Comparison of ENCODE assay signal across 14 cellular contexts in the genomic region with DNA sequence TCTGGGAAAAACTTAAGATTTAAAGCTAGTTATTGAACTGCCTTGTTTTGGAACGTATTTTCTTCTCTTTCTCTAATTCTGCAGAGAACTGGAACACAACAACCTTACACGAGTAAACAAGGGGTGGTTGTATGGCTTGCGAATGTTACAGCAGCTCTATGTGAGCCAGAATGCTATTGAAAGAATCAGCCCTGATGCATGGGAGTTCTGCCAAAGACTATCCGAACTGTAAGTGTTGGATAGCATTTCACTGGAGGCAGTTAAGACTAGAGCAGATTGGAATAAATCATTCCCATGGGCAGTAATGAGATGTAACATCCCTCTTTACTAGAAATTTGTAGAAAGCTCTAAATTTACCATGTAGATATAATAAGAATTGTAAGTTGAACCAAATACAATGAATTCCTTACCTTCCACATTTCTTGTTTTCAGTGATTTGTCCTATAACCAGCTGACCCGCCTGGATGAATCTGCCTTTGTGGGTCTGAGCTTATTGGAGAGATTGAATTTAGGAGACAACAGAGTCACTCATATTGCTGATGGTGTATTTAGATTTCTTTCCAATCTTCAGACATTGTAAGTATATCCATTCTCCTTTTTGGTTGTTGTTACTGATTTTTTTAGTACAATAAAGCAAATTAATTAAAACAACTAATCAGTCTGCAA.
"Had no signal": no experiment of that assay in that cellular context is flagged by ENCODE, and none has a peak within 500 bp of the region (broad histone marks: within the 10 kb centered on the region; RNA-seq: fewer than 3 reads in every experiment).

No MANE protein-coding gene starts in this region.

- H3K9ac ChIP-seq: parathyroid adenoma had no signal

- H3K4me1 ChIP-seq: parathyroid adenoma had no signal

- H3K27me3 ChIP-seq: right lobe of liver had no signal

- H3K4me3 ChIP-seq: right lobe of liver had no signal

- H3K9me3 ChIP-seq: right lobe of liver had no signal

- H3K4me3 Mint-ChIP-seq: activated CD4-positive, alpha-beta T cell treated with anti-CD3 and anti-CD28 coated beads for 36 hours; activated naive CD4-positive, alpha-beta T cell treated with anti-CD3 and anti-CD28 coated beads for 36 hours; endodermal cell; neural crest cell; stimulated activated effector memory CD8-positive, alpha-beta T cell treated with anti-CD3 and anti-CD28 coated beads, Interleukin-12 subunit alpha, Interleukin-12 subunit beta, amount 100 ng/mL, for 72 hours; type B pancreatic cell had no signal

- H3K27ac Mint-ChIP-seq: activated CD4-positive, alpha-beta T cell treated with anti-CD3 and anti-CD28 coated beads for 36 hours; activated naive CD4-positive, alpha-beta T cell treated with anti-CD3 and anti-CD28 coated beads for 36 hours; endodermal cell; stimulated activated effector memory CD8-positive, alpha-beta T cell treated with anti-CD3 and anti-CD28 coated beads, Interleukin-12 subunit alpha, Interleukin-12 subunit beta, amount 100 ng/mL, for 72 hours; type B pancreatic cell had no signal

- H3K27me3 Mint-ChIP-seq: activated CD4-positive, alpha-beta T cell treated with anti-CD3 and anti-CD28 coated beads for 36 hours; type B pancreatic cell had no signal

- H2AFZ ChIP-seq: parathyroid adenoma had no signal

- H3K4me1 Mint-ChIP-seq: activated CD4-positive, alpha-beta T cell treated with anti-CD3 and anti-CD28 coated beads for 36 hours; neural crest cell; stimulated activated effector memory CD8-positive, alpha-beta T cell treated with anti-CD3 and anti-CD28 coated beads, Interleukin-12 subunit alpha, Interleukin-12 subunit beta, amount 100 ng/mL, for 72 hours had no signal

- DNase-seq: activated CD4-positive, alpha-beta T cell treated with anti-CD3 and anti-CD28 coated beads for 36 hours; activated naive CD4-positive, alpha-beta T cell treated with anti-CD3 and anti-CD28 coated beads for 36 hours; cerebellar nuclear complex; dermis blood vessel endothelial cell; endodermal cell; erythroblast; right lobe of liver; T1000 had no signal

- H3K9me3 Mint-ChIP-seq: activated naive CD4-positive, alpha-beta T cell treated with anti-CD3 and anti-CD28 coated beads for 36 hours; endodermal cell; neural crest cell; stimulated activated effector memory CD8-positive, alpha-beta T cell treated with anti-CD3 and anti-CD28 coated beads, Interleukin-12 subunit alpha, Interleukin-12 subunit beta, amount 100 ng/mL, for 72 hours; type B pancreatic cell had no signal

- H3K27ac ChIP-seq: parathyroid adenoma, right lobe of liver, VCaP had no signal

- ATAC-seq: activated CD4-positive, alpha-beta T cell treated with anti-CD3 and anti-CD28 coated beads for 36 hours; left lobe of liver; right lobe of liver; stimulated activated effector memory CD8-positive, alpha-beta T cell treated with anti-CD3 and anti-CD28 coated beads, Interleukin-12 subunit alpha, Interleukin-12 subunit beta, amount 100 ng/mL, for 72 hours had no signal
